9 cellular contexts compared by ENCODE assay signal in genomic region chr3:159829056-159829995, GRCh38. TPM values are rescaled to one million over a fixed set of nuclear protein-coding genes. Genes with fewer than 3 reads are reported as not detected.
A peak's percentile ranks its signal among the peaks of the same experiment; 100 is the strongest.
DNase-seq lines count a peak whose midpoint lies in the region; ATAC-seq and TF ChIP-seq lines count a peak whose summit lies in the region.
"Had no signal": no experiment of that assay in that cellular context is flagged by ENCODE, and none has a peak within 500 bp of the region (broad histone marks: within the 10 kb centered on the region; RNA-seq: fewer than 3 reads in every experiment).

No MANE protein-coding gene starts in this region.

- H3K9ac ChIP-seq in trophoblast cell (ENCODE audit: low read length): no peak overlapping the region

- no peaks in the 10 kb centered on the region for H3K79me2 ChIP-seq in trophoblast cell (ENCODE audit: control insufficient read depth, insufficient read depth, low read length, poor library complexity)

- TF ChIP-seq EP300 in esophagus muscularis mucosa (IDR thresholded peaks at IDR 0.05): no peak

- TF ChIP-seq CTCF in HFF-Myc (IDR thresholded peaks at IDR 0.05; ENCODE audit: low read depth, low read length, missing control alignments) (no peak), esophagus muscularis mucosa (IDR thresholded peaks at IDR 0.05) (no peak)

- H3K36me3 ChIP-seq in esophagus muscularis mucosa (no peaks in the 10 kb centered on the region), trophoblast cell (ENCODE audit: control insufficient read depth in 1 of 2, insufficient read depth in 2 of 2, low read length in 2 of 2) (no peaks in the 10 kb centered on the region)
- H3K36me3 ChIP-seq: cardiac muscle cell had no signal

- H3K4me1 ChIP-seq in esophagus muscularis mucosa: peaks cover 37 to 61% (median 60%) of the 10 kb centered on the region in 4 donors
- H3K4me1 ChIP-seq in trophoblast cell (ENCODE audit: control insufficient read depth in 1 of 2, insufficient read depth in 2 of 2, low read length in 2 of 2): peaks cover 5 to 9% of the 10 kb centered on the region in 2 experiments

- no peak overlapping the region for H3K4ac ChIP-seq in trophoblast cell (ENCODE audit: low read depth, low read length)

- H3K23ac ChIP-seq in trophoblast cell (ENCODE audit: low read length): no peak overlapping the region

- H3K4me3 ChIP-seq in HFF-Myc (replicated peaks; ENCODE audit: low read depth, low read length): no peak overlapping the region
- no peak overlapping the region for H3K4me3 ChIP-seq in esophagus muscularis mucosa
- H3K4me3 ChIP-seq in skeletal muscle cell (ENCODE audit: low read depth, low read length): no peak overlapping the region
- H3K4me3 ChIP-seq in trophoblast cell (ENCODE audit: low read depth, low read length): no peak overlapping the region
- H3K4me3 ChIP-seq: cardiac muscle cell had no signal

- no peak overlapping the region for H4K91ac ChIP-seq in trophoblast cell (ENCODE audit: low read depth, low read length)

- no peak overlapping the region for H2BK5ac ChIP-seq in trophoblast cell (ENCODE audit: low read depth, low read length, poor library complexity)

- no peak overlapping the region for H3K18ac ChIP-seq in trophoblast cell (ENCODE audit: low read length)

- H3K14ac ChIP-seq in trophoblast cell (ENCODE audit: low read length): no peak overlapping the region

- intact Hi-C loops in esophagus muscularis mucosa (cut with DNase I): loop anchor here (5.0 kb wide), 1 partner anchor 53 kb away; no protein-coding TSS in a partner anchor

- H2AFZ ChIP-seq in trophoblast cell (ENCODE audit: insufficient read depth, low read length, poor library complexity): no peak overlapping the region

- no peaks in the 10 kb centered on the region for H3K27me3 ChIP-seq in esophagus muscularis mucosa
- H3K27me3 ChIP-seq in trophoblast cell (ENCODE audit: insufficient read depth, low read length): no peaks in the 10 kb centered on the region
- H3K27me3 ChIP-seq: cardiac muscle cell had no signal

- no peak overlapping the region for H2BK12ac ChIP-seq in trophoblast cell (ENCODE audit: low read length)

- H4K8ac ChIP-seq in trophoblast cell (ENCODE audit: low read depth, low read length): no peak overlapping the region

- 63% methylated on average over 10 of the region's 10 CpGs for WGBS in esophagus muscularis mucosa
- WGBS in trophoblast cell (ENCODE audit: extremely low coverage, insufficient coverage, insufficient read length): no CpG with 5 or more reads among the region's 10 CpGs

- TF ChIP-seq POLR2A in esophagus muscularis mucosa (IDR thresholded peaks at IDR 0.05; ENCODE audit: low read depth): no peak

- peak; percentile 98 for DNase-seq in HFF-Myc (ENCODE audit: extremely low read depth, low read depth)
- DNase-seq in NCI-H748 (lab: John Stamatoyannopoulos, UW; ENCODE audit: unreplicated experiment): peak; percentile 77
- DNase-seq in esophagus muscularis mucosa (ENCODE audit: extremely low spot score): no peak
- peak; percentile 78 for DNase-seq in skeletal muscle cell (ENCODE audit: low read depth)
- no peak for DNase-seq in trophoblast cell
- no peak for DNase-seq in T-helper 9 cell

- H3K9me3 ChIP-seq in esophagus muscularis mucosa (no peaks in the 10 kb centered on the region), trophoblast cell (ENCODE audit: insufficient read depth, low read depth, low read length) (no peaks in the 10 kb centered on the region)

- ATAC-seq in GM21619 (IDR thresholded peaks at IDR 0.05; ENCODE audit: unreplicated experiment): no peak
- ATAC-seq in HG03460 (IDR thresholded peaks at IDR 0.05; ENCODE audit: unreplicated experiment): no peak

- no peak overlapping the region for H4K12ac ChIP-seq in trophoblast cell (ENCODE audit: low read depth, low read length)

- no peak overlapping the region for H3K4me2 ChIP-seq in trophoblast cell (ENCODE audit: low read length)

- H2AK5ac ChIP-seq in trophoblast cell (ENCODE audit: low read length): no peak overlapping the region

- H3K79me1 ChIP-seq in trophoblast cell (ENCODE audit: low read length): peaks cover 10% of the 10 kb centered on the region

- H2BK120ac ChIP-seq in trophoblast cell (ENCODE audit: insufficient read depth, low read length, poor library complexity): no peak overlapping the region

- H3K27ac ChIP-seq in esophagus muscularis mucosa (replicated peaks in 1 of 4): peak overlapping the region in 3 of 4 donors; percentile 12 to 54 (median 50)
- no peak overlapping the region for H3K27ac ChIP-seq in trophoblast cell (ENCODE audit: low read depth, low read length)
- H3K27ac ChIP-seq: cardiac muscle cell had no signal

RNA-seq across cellular contexts. Expression of gene SCHIP1, which starts 10.3 kb away (rescaled TPM):
- total RNA-seq in esophagus muscularis mucosa: 10 to 100 TPM; 10.8 to 23.5 (median 14.3) TPM
- polyA plus RNA-seq in trophoblast cell (2013): 12.8 and 13.8 TPM in 2 replicates

Comparison
In these comparisons a context has a peak if more than half of its experiments do, and no peak if none do; other contexts are left out.
1. DNase-seq: peak in HFF-Myc (single experiment), NCI-H748 (single experiment) and skeletal muscle cell (single experiment); none in esophagus muscularis mucosa (single experiment), trophoblast cell (0 of 2) and T-helper 9 cell (single experiment).